In genomic region chr17:78763561-78763960, GRCh38 we compare ENCODE assay signal across 1 cellular context.
TF ChIP-seq lines count a peak whose summit lies in the region.

No MANE protein-coding gene starts in this region.

TF ChIP-seq in IMR-90, 13 proteins besides CTCF, POLR2A, EP300 and RAD21 (continued from another document):
- no peak for TF ChIP-seq USF2 (IDR thresholded peaks at IDR 0.05; ENCODE audit: low read depth, low read length)
